In the genomic region with DNA sequence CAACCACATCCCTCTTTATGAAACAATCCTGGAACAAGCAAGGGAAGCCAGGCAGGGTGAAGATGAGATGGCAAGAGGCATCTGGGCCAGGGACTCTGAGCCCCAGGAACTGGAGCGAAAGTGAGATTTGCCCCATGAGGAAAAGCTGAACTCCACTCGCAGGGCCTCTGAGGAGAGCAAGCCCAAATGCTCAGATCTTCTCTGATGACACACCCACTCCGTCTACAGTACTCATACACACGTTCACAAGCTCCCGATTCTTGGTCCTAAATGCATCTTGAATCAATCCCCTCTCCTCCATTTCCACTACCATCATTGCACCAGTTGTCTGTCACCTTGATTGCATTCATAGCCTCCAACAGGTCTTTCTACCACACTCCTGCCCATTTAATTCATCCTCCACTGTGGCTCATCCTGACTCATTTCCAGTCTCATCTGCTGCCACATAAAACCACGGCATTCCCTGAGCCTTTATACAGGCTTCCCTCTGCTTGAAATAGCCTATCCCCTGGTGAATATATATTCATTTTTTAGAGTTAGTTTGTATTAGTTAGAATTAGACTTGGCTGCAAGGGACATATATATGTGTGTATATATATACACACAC, we compare ENCODE assay signal across 15 cellular contexts. TPM values are rescaled to one million over a fixed set of nuclear protein-coding genes. Genes with fewer than 3 reads are reported as not detected.
A peak's percentile ranks its signal among the peaks of the same experiment; 100 is the strongest.
DNase-seq lines count a peak whose midpoint lies in the region; ATAC-seq, FAIRE-seq and TF ChIP-seq lines count a peak whose summit lies in the region.
"Had no signal": no experiment of that assay in that cellular context is flagged by ENCODE, and none has a peak within 500 bp of the region (broad histone marks: within the 10 kb centered on the region; RNA-seq: fewer than 3 reads in every experiment).

No MANE protein-coding gene starts in this region.

- no TSS peak for BruUV-seq in MCF 10A (replicated peaks; lab: Mats Ljungman, UMichigan)

- no peak overlapping the region for H3K9ac ChIP-seq in H1 (replicated peaks in 1 of 4; ENCODE audit: extremely low read depth in 1 of 4, low read depth in 3 of 4, low read length in 3 of 4)

- peak overlapping the region; percentile 46 for H2AFZ ChIP-seq in H1 (ENCODE audit: low read length)
- H2AFZ ChIP-seq: PC-9 had no signal

- no peak overlapping the region for H3K23ac ChIP-seq in H1 (ENCODE audit: insufficient read length)

- DNase-seq in MCF 10A (ENCODE audit: unreplicated experiment) (peak; percentile 66), breast epithelium (ENCODE audit: low spot score in 2 of 2) (no peak), H1 (ENCODE audit: low read depth in 1 of 2, low spot score in 2 of 2) (no peak), urothelium cell line (ENCODE audit: low spot score) (peak; percentile 24), NCI-H1930 (lab: John Stamatoyannopoulos, UW) (no peak)
- DNase-seq: activated T-cell treated with anti-CD3 and anti-CD28 coated beads, Interleukin-2, amount 50 U/mL, for 1 hour; DND-41; NCI-H2107; ovary; PC-9 had no signal

- H3K23me2 ChIP-seq in H1 (ENCODE audit: low read depth, low read length): peaks cover 5% of the 10 kb centered on the region

- CTCF ChIA-PET in MCF 10A (lab: Yijun Ruan, JAX) (interaction anchor here (0.6 to 9.7 kb wide), 6 partner anchors 10 to 377 kb away, joined by 3 to 124 read pairs (median 4); a partner anchor contains a TSS), H1 (lab: Charles Lee; ENCODE audit: partially characterized antibody) (interaction anchor here (0.6 to 12.1 kb wide), 13 partner anchors 7 to 387 kb away, joined by 3 to 237 read pairs (median 3); a partner anchor contains a TSS)

- no peak overlapping the region for H2BK120ac ChIP-seq in H1 (replicated peaks; ENCODE audit: low read depth, low read length)

- H4K8ac ChIP-seq in H1 (ENCODE audit: extremely low read depth, insufficient read depth, low read length): peak overlapping the region; percentile 28; the same call in 1 of the 2 replicates

- H3K27ac ChIP-seq in breast epithelium: no peak overlapping the region
- no peak overlapping the region for H3K27ac ChIP-seq in H1 (ENCODE audit: low read depth, low read length)
- H3K27ac ChIP-seq: A549, ovary, PC-9 had no signal

- WGBS in H1 (ENCODE audit: extremely low coverage in 1 of 2, insufficient coverage in 1 of 2, insufficient read length in 1 of 2, insufficient replicate concordance in 2 of 2, low coverage in 1 of 2, low lambda C conversion rate in 2 of 2, missing lambda C conversion rate in 1 of 2), 2 experiments: 79% methylated on average over 6 of the region's 6 CpGs; no CpG with 5 or more reads in 1 of the 2 experiments

- no peaks in the 10 kb centered on the region for H3K27me3 Mint-ChIP-seq in MCF 10A (ENCODE audit: insufficient read depth, unreplicated experiment)

- H3K27ac Mint-ChIP-seq in MCF 10A (ENCODE audit: low read depth, unreplicated experiment): peak overlapping the region; percentile 0

- no peaks in the 10 kb centered on the region for H3K79me1 ChIP-seq in H1 (ENCODE audit: low read depth, low read length)

- H3K27me3 ChIP-seq in breast epithelium (peaks cover 0 to 4% of the 10 kb centered on the region in 2 donors), H1 (replicated peaks in 1 of 4; ENCODE audit: control insufficient read depth in 3 of 4, extremely low read depth in 1 of 4, insufficient read depth in 3 of 4, low read length in 3 of 4) (peaks cover 0 to 11% (median 3%) of the 10 kb centered on the region in 4 experiments; a peak in 4 of 7 replicates)
- H3K27me3 ChIP-seq: ovary had no signal

- no peak overlapping the region for H3K18ac ChIP-seq in H1 (ENCODE audit: extremely low read depth, low read length)

- H3K4ac ChIP-seq in H1 (replicated peaks; ENCODE audit: insufficient read length, low read depth, low read length): no peak overlapping the region

- no peaks in the 10 kb centered on the region for H4K20me1 ChIP-seq in H1 (replicated peaks in 1 of 2; ENCODE audit: control insufficient read depth in 1 of 2, insufficient read depth in 2 of 2, low read length in 2 of 2)

- no peaks in the 10 kb centered on the region for H3K79me2 ChIP-seq in H1 (ENCODE audit: control insufficient read depth in 1 of 2, insufficient read depth in 2 of 2, low read length in 2 of 2)

- TF ChIP-seq CTCF in MCF 10A (IDR thresholded peaks at IDR 0.05; ENCODE audit: unreplicated experiment) (no peak), breast epithelium (IDR thresholded peaks at IDR 0.05) (no peak), H1 (IDR thresholded peaks at IDR 0.05; ENCODE audit: control extremely low read depth in 1 of 3, insufficient read depth in 1 of 3, low read depth in 1 of 3, low read length in 3 of 3) (no peak)

- H2BK5ac ChIP-seq in H1 (ENCODE audit: low read depth, low read length): no peak overlapping the region

- FAIRE-seq in H1 (lab: Jason Lieb, UNC): no peak
- FAIRE-seq in urothelium cell line (lab: Jason Lieb, UNC): no peak
- FAIRE-seq: A549 had no signal

- H4K5ac ChIP-seq in H1 (ENCODE audit: insufficient read length, low read depth, low read length): no peak overlapping the region

- no peak overlapping the region for H2BK20ac ChIP-seq in H1 (ENCODE audit: low read length)

- H3K4me3 Mint-ChIP-seq in MCF 10A (ENCODE audit: unreplicated experiment): no peak overlapping the region

- H3K4me2 ChIP-seq in H1 (ENCODE audit: insufficient read depth in 1 of 2, low read depth in 2 of 2, low read length in 2 of 2): peak overlapping the region in 1 of 2 experiments; percentile 10; a peak in 1 of 4 replicates
- H3K4me2 ChIP-seq: A549, PC-9 had no signal

- no peak for TF ChIP-seq POLR2A in breast epithelium (IDR thresholded peaks at IDR 0.05)
- TF ChIP-seq POLR2A in H1 (IDR thresholded peaks at IDR 0.05; ENCODE audit: control extremely low read depth in 1 of 2, low read depth in 2 of 2, low read length in 2 of 2): no peak

- TF ChIP-seq RAD21 in H1 (IDR thresholded peaks at IDR 0.05 in 1 of 2, conservative IDR thresholded peaks at IDR 0.05 in 1 of 2; ENCODE audit: low read depth in 2 of 2, low read length in 2 of 2): no peak

- no peaks in the 10 kb centered on the region for H3K9me3 ChIP-seq in breast epithelium
- no peaks in the 10 kb centered on the region for H3K9me3 ChIP-seq in H1 (ENCODE audit: insufficient read depth in 2 of 2, low read depth in 1 of 2, low read length in 1 of 2)
- H3K9me3 ChIP-seq: A549, ovary had no signal

- H3K36me3 ChIP-seq in breast epithelium (no peaks in the 10 kb centered on the region), H1 (ENCODE audit: control insufficient read depth in 2 of 4, insufficient read depth in 4 of 4, low read length in 3 of 4) (no peaks in the 10 kb centered on the region)
- H3K36me3 ChIP-seq: ovary had no signal

- no peak overlapping the region for H2BK15ac ChIP-seq in H1 (ENCODE audit: low read length)

- no peak overlapping the region for H3K14ac ChIP-seq in H1 (ENCODE audit: insufficient read length)

- TF ChIP-seq EP300 in H1 (IDR thresholded peaks at IDR 0.05; ENCODE audit: borderline replicate concordance in 1 of 2, low read depth in 2 of 2, low read length in 2 of 2): no peak

- no peaks in the 10 kb centered on the region for H3K36me3 Mint-ChIP-seq in MCF 10A (ENCODE audit: insufficient read depth, unreplicated experiment)

- no peaks in the 10 kb centered on the region for H3K4me1 ChIP-seq in breast epithelium
- H3K4me1 ChIP-seq in H1 (replicated peaks in 1 of 4; ENCODE audit: control insufficient read depth in 3 of 4, insufficient read depth in 4 of 4, low read length in 3 of 4): peaks cover 4 to 7% (median 5%) of the 10 kb centered on the region in 4 experiments

- H3K9me3 Mint-ChIP-seq in MCF 10A (ENCODE audit: unreplicated experiment): no peaks in the 10 kb centered on the region

- H3K4me3 ChIP-seq in breast epithelium (no peak overlapping the region), H1 (ENCODE audit: extremely low read depth in 1 of 4, insufficient read depth in 2 of 4, low read depth in 3 of 4, low read length in 4 of 4) (no peak overlapping the region)
- H3K4me3 ChIP-seq: A549, ovary, PC-9 had no signal

- H3K4me1 Mint-ChIP-seq in MCF 10A (ENCODE audit: insufficient read depth, unreplicated experiment): peaks cover 30% of the 10 kb centered on the region

- H4K91ac ChIP-seq in H1 (replicated peaks; ENCODE audit: insufficient read length, low read length): no peak overlapping the region

- POLR2A ChIA-PET in MCF 10A (lab: Yijun Ruan, JAX) (interaction anchor here (1.0 to 2.1 kb wide), 4 partner anchors 11 to 218 kb away, joined by 3 to 5 read pairs (median 4); a partner anchor contains a TSS), H1 (lab: Charles Lee; ENCODE audit: partially characterized antibody) (interaction anchor here (2.8 kb wide), 1 partner anchor 42 kb away, joined by 16 read pairs; no protein-coding TSS in a partner anchor)

- no peak overlapping the region for H2AK5ac ChIP-seq in H1 (ENCODE audit: low read depth, low read length)

- no peak overlapping the region for H2BK12ac ChIP-seq in H1 (ENCODE audit: low read depth, low read length)

- intact Hi-C loops in MCF 10A (cut with micrococcal nuclease): loop anchor here (5.0 kb wide), 1 partner anchor 434 kb away; no protein-coding TSS in a partner anchor
- intact Hi-C loops in breast epithelium (cut with DNase I; ENCODE audit: low total_unique reads): no loop called here

- no peak for ATAC-seq in GM21723 (IDR thresholded peaks at IDR 0.05; ENCODE audit: unreplicated experiment)
- ATAC-seq: A549 had no signal

- no peak overlapping the region for H3K56ac ChIP-seq in H1 (replicated peaks; ENCODE audit: insufficient read length, low read depth, low read length)

RNA-seq across cellular contexts. Expression of a gene that starts 1.3 kb away (rescaled TPM):
- total RNA-seq in MCF 10A (2022) (not detected in 2 replicates), breast epithelium (not detected)
- 0.15 and 0.21 TPM in 2 replicates for total RNA-seq in H1 (2021; fragmentation: NEBNext Ultra II Directional; extraction: Animal tissue kit (Norgen Biotek cat#: 25700))
- polyA plus RNA-seq in H1 (2011; rRNA removed): 0.08 and 0.09 TPM in 2 replicates
- 0.17 TPM for polyA plus RNA-seq in H1 (2011; cell fraction: cytosol; rRNA removed)
- 0.24 TPM for polyA plus RNA-seq in H1 (2011; cell fraction: nucleus; rRNA removed)
- polyA plus RNA-seq in H1 (2012, experiment 1 of 2): 0.14 to 0.15 TPM in 2 of 4 replicates, not detected in the others
- 0.20 TPM for polyA plus RNA-seq in H1 (2012, experiment 2 of 2)
- 0.06 TPM for polyA plus RNA-seq in H1 (2013, experiment 1 of 2)
- polyA plus RNA-seq in H1 (2013, experiment 2 of 2): 0.06 TPM
- polyA minus RNA-seq in H1 (2011; rRNA and poly(A)+ RNA removed): 0.12 and 0.22 TPM in 2 replicates
- not detected for polyA minus RNA-seq in H1 (2011; cell fraction: cytosol; rRNA and poly(A)+ RNA removed)
- polyA minus RNA-seq in H1 (2011; cell fraction: nucleus; rRNA and poly(A)+ RNA removed): 0.60 TPM
- total RNA-seq: fibroblast of villous mesenchyme, lower leg skin, PC-9, temporal lobe had no signal
- polyA plus RNA-seq: A549, ovary had no signal

RNA-seq across cellular contexts. Expression of a gene that starts 5.1 kb away (rescaled TPM):
- total RNA-seq in MCF 10A (2022) (82.5 and 105 TPM in 2 replicates), breast epithelium (10 to 100 TPM; 29.4 to 38.7 (median 34.7) TPM)
- total RNA-seq in H1 (2021; fragmentation: NEBNext Ultra II Directional; extraction: Animal tissue kit (Norgen Biotek cat#: 25700)): 70.5 and 81.2 TPM in 2 replicates
- polyA plus RNA-seq in H1 (2011; rRNA removed): 36.6 and 36.7 TPM in 2 replicates
- 49.0 TPM for polyA plus RNA-seq in H1 (2011; cell fraction: cytosol; rRNA removed)
- 38.7 TPM for polyA plus RNA-seq in H1 (2011; cell fraction: nucleus; rRNA removed)
- polyA plus RNA-seq in H1 (2012, experiment 1 of 2): 44.9 to 54.2 TPM (median 48.1 TPM) in 4 replicates
- polyA plus RNA-seq in H1 (2012, experiment 2 of 2): 24.3 TPM
- 33.3 TPM for polyA plus RNA-seq in H1 (2013, experiment 1 of 2)
- polyA plus RNA-seq in H1 (2013, experiment 2 of 2): 35.5 TPM
- 62.4 and 69.3 TPM in 2 replicates for polyA minus RNA-seq in H1 (2011; rRNA and poly(A)+ RNA removed)
- 46.8 TPM for polyA minus RNA-seq in H1 (2011; cell fraction: cytosol; rRNA and poly(A)+ RNA removed)
- polyA minus RNA-seq in H1 (2011; cell fraction: nucleus; rRNA and poly(A)+ RNA removed): 42.6 TPM

RNA-seq across cellular contexts. Expression of a gene that starts 20.2 kb away (rescaled TPM):
- 11.8 and 15.1 TPM in 2 replicates for total RNA-seq in MCF 10A (2022)
- 10 to 100 TPM in 2 of 3 donors, 1 to 10 TPM in 1; 9.9 to 19.8 (median 15.1) TPM for total RNA-seq in breast epithelium
- total RNA-seq in H1 (2021; fragmentation: NEBNext Ultra II Directional; extraction: Animal tissue kit (Norgen Biotek cat#: 25700)): 24.8 TPM in 2 replicates
- 22.0 and 27.2 TPM in 2 replicates for polyA plus RNA-seq in H1 (2011; rRNA removed)
- 27.8 TPM for polyA plus RNA-seq in H1 (2011; cell fraction: cytosol; rRNA removed)
- polyA plus RNA-seq in H1 (2011; cell fraction: nucleus; rRNA removed): 20.1 TPM
- polyA plus RNA-seq in H1 (2012, experiment 1 of 2): 27.5 to 33.0 TPM (median 28.6 TPM) in 4 replicates
- 16.3 TPM for polyA plus RNA-seq in H1 (2012, experiment 2 of 2)
- polyA plus RNA-seq in H1 (2013, experiment 1 of 2): 23.0 TPM
- 20.2 TPM for polyA plus RNA-seq in H1 (2013, experiment 2 of 2)
- polyA minus RNA-seq in H1 (2011; rRNA and poly(A)+ RNA removed): 26.8 and 27.4 TPM in 2 replicates
- polyA minus RNA-seq in H1 (2011; cell fraction: cytosol; rRNA and poly(A)+ RNA removed): 15.7 TPM
- 17.9 TPM for polyA minus RNA-seq in H1 (2011; cell fraction: nucleus; rRNA and poly(A)+ RNA removed)

RNA-seq across cellular contexts. Expression of a gene that starts 30.1 kb away (rescaled TPM):
- total RNA-seq in MCF 10A (2022) (not detected in 2 replicates), breast epithelium (under 1 TPM in 1 of 3 donors, not detected in 2; 0.33 TPM)
- total RNA-seq in H1 (2021; fragmentation: NEBNext Ultra II Directional; extraction: Animal tissue kit (Norgen Biotek cat#: 25700)): not detected in 2 replicates
- not detected in 2 replicates for polyA plus RNA-seq in H1 (2011; rRNA removed)
- polyA plus RNA-seq in H1 (2011; cell fraction: cytosol; rRNA removed): not detected
- polyA plus RNA-seq in H1 (2011; cell fraction: nucleus; rRNA removed): not detected
- not detected in 4 replicates for polyA plus RNA-seq in H1 (2012, experiment 1 of 2)
- polyA plus RNA-seq in H1 (2012, experiment 2 of 2): 0.16 TPM
- not detected for polyA plus RNA-seq in H1 (2013, experiment 1 of 2)
- not detected for polyA plus RNA-seq in H1 (2013, experiment 2 of 2)
- not detected in 2 replicates for polyA minus RNA-seq in H1 (2011; rRNA and poly(A)+ RNA removed)
- polyA minus RNA-seq in H1 (2011; cell fraction: cytosol; rRNA and poly(A)+ RNA removed): not detected
- not detected for polyA minus RNA-seq in H1 (2011; cell fraction: nucleus; rRNA and poly(A)+ RNA removed)
- total RNA-seq: fibroblast of villous mesenchyme, lower leg skin, PC-9, temporal lobe had no signal
- polyA plus RNA-seq: A549 had no signal

RNA-seq across cellular contexts. Expression of a gene that starts 36.7 kb away (rescaled TPM):
- not detected in 2 replicates for total RNA-seq in MCF 10A (2022)
- total RNA-seq in breast epithelium: not detected
- total RNA-seq in H1 (2021; fragmentation: NEBNext Ultra II Directional; extraction: Animal tissue kit (Norgen Biotek cat#: 25700)): not detected in 2 replicates
- polyA plus RNA-seq in H1 (2011; rRNA removed): not detected in 2 replicates
- polyA plus RNA-seq in H1 (2011; cell fraction: cytosol; rRNA removed): not detected
- not detected for polyA plus RNA-seq in H1 (2011; cell fraction: nucleus; rRNA removed)
- polyA plus RNA-seq in H1 (2012, experiment 1 of 2): not detected in 4 replicates
- polyA plus RNA-seq in H1 (2012, experiment 2 of 2): not detected
- not detected for polyA plus RNA-seq in H1 (2013, experiment 1 of 2)
- not detected for polyA plus RNA-seq in H1 (2013, experiment 2 of 2)
- polyA minus RNA-seq in H1 (2011; rRNA and poly(A)+ RNA removed): not detected in 2 replicates
- polyA minus RNA-seq in H1 (2011; cell fraction: cytosol; rRNA and poly(A)+ RNA removed): not detected
- polyA minus RNA-seq in H1 (2011; cell fraction: nucleus; rRNA and poly(A)+ RNA removed): not detected
- total RNA-seq: fibroblast of villous mesenchyme, lower leg skin, PC-9, temporal lobe had no signal
- polyA plus RNA-seq: A549, ovary had no signal

Comparison
In these comparisons a context has a peak if more than half of its experiments do, and no peak if none do; other contexts are left out.
1. DNase-seq: peak in MCF 10A (single experiment) and urothelium cell line (single experiment); none in breast epithelium (0 of 2), H1 (0 of 2) and NCI-H1930 (0 of 2).